In genomic region chr16:3305109-3306068, GRCh38 we compare ENCODE assay signal across 1 cellular context.
TF ChIP-seq lines count a peak whose summit lies in the region.

Gene TIGD7, minus strand, starts transcription at chr16:3305430. Its CDS starts 4,816 bp downstream, at chr16:3300614.
Gene ZNF75A, plus strand, starts transcription at chr16:3305497. Its CDS starts 2,932 bp downstream, at chr16:3308429.

TF ChIP-seq in K562, 482 proteins besides CTCF, POLR2A, EP300 and RAD21 (continued from another document and continues in another):
- TF ChIP-seq MGA (IDR thresholded peaks at IDR 0.05) (peak; percentile 99), ZNF347 (CRISPR knock-in tag; IDR thresholded peaks at IDR 0.05; ENCODE audit: low read depth) (no peak), NR1H2 (CRISPR knock-in tag; IDR thresholded peaks at IDR 0.05) (peak; percentile 32; the same call in 1 of the 2 replicates), RUNX1 (IDR thresholded peaks at IDR 0.05; ENCODE audit: low read depth) (no peak), DDX20 (tag; IDR thresholded peaks at IDR 0.05; ENCODE audit: low read depth) (no peak), POLR2H (tag; IDR thresholded peaks at IDR 0.05; ENCODE audit: low read depth) (peak; percentile 84), ZBTB17 (CRISPR knock-in tag; IDR thresholded peaks at IDR 0.05) (peak; percentile 30; the same call in 1 of the 2 replicates), RAD51 (IDR thresholded peaks at IDR 0.05; ENCODE audit: borderline replicate concordance, low read depth) (no peak), STAT6 (CRISPR knock-in tag; IDR thresholded peaks at IDR 0.05) (no peak), SNIP1 (IDR thresholded peaks at IDR 0.05; ENCODE audit: low read depth) (no peak), BDP1 (IDR thresholded peaks at IDR 0.05; ENCODE audit: insufficient read depth, insufficient read length) (no peak), ZNF830 (CRISPR knock-in tag; IDR thresholded peaks at IDR 0.05) (no peak), ZKSCAN8 (CRISPR knock-in tag; IDR thresholded peaks at IDR 0.05) (no peak), WHSC1 (IDR thresholded peaks at IDR 0.05; ENCODE audit: low read length) (no peak), ZBED1 (IDR thresholded peaks at IDR 0.05) (no peak), ZC3H11A (IDR thresholded peaks at IDR 0.05; ENCODE audit: low read depth, low read length) (no peak), ZFP30 (CRISPR knock-in tag; IDR thresholded peaks at IDR 0.05; ENCODE audit: borderline replicate concordance) (no peak), SETDB1 (IDR thresholded peaks at IDR 0.05; ENCODE audit: low read length) (no peak), GTF2F1 (IDR thresholded peaks at IDR 0.05; ENCODE audit: low read depth, low read length) (0 out of 2 replicates have a peak, but pooled peaks have one; percentile 11), SMARCB1 (IDR thresholded peaks at IDR 0.05; ENCODE audit: insufficient read length, low read depth) (no peak)
- TF ChIP-seq, protein P1, sequence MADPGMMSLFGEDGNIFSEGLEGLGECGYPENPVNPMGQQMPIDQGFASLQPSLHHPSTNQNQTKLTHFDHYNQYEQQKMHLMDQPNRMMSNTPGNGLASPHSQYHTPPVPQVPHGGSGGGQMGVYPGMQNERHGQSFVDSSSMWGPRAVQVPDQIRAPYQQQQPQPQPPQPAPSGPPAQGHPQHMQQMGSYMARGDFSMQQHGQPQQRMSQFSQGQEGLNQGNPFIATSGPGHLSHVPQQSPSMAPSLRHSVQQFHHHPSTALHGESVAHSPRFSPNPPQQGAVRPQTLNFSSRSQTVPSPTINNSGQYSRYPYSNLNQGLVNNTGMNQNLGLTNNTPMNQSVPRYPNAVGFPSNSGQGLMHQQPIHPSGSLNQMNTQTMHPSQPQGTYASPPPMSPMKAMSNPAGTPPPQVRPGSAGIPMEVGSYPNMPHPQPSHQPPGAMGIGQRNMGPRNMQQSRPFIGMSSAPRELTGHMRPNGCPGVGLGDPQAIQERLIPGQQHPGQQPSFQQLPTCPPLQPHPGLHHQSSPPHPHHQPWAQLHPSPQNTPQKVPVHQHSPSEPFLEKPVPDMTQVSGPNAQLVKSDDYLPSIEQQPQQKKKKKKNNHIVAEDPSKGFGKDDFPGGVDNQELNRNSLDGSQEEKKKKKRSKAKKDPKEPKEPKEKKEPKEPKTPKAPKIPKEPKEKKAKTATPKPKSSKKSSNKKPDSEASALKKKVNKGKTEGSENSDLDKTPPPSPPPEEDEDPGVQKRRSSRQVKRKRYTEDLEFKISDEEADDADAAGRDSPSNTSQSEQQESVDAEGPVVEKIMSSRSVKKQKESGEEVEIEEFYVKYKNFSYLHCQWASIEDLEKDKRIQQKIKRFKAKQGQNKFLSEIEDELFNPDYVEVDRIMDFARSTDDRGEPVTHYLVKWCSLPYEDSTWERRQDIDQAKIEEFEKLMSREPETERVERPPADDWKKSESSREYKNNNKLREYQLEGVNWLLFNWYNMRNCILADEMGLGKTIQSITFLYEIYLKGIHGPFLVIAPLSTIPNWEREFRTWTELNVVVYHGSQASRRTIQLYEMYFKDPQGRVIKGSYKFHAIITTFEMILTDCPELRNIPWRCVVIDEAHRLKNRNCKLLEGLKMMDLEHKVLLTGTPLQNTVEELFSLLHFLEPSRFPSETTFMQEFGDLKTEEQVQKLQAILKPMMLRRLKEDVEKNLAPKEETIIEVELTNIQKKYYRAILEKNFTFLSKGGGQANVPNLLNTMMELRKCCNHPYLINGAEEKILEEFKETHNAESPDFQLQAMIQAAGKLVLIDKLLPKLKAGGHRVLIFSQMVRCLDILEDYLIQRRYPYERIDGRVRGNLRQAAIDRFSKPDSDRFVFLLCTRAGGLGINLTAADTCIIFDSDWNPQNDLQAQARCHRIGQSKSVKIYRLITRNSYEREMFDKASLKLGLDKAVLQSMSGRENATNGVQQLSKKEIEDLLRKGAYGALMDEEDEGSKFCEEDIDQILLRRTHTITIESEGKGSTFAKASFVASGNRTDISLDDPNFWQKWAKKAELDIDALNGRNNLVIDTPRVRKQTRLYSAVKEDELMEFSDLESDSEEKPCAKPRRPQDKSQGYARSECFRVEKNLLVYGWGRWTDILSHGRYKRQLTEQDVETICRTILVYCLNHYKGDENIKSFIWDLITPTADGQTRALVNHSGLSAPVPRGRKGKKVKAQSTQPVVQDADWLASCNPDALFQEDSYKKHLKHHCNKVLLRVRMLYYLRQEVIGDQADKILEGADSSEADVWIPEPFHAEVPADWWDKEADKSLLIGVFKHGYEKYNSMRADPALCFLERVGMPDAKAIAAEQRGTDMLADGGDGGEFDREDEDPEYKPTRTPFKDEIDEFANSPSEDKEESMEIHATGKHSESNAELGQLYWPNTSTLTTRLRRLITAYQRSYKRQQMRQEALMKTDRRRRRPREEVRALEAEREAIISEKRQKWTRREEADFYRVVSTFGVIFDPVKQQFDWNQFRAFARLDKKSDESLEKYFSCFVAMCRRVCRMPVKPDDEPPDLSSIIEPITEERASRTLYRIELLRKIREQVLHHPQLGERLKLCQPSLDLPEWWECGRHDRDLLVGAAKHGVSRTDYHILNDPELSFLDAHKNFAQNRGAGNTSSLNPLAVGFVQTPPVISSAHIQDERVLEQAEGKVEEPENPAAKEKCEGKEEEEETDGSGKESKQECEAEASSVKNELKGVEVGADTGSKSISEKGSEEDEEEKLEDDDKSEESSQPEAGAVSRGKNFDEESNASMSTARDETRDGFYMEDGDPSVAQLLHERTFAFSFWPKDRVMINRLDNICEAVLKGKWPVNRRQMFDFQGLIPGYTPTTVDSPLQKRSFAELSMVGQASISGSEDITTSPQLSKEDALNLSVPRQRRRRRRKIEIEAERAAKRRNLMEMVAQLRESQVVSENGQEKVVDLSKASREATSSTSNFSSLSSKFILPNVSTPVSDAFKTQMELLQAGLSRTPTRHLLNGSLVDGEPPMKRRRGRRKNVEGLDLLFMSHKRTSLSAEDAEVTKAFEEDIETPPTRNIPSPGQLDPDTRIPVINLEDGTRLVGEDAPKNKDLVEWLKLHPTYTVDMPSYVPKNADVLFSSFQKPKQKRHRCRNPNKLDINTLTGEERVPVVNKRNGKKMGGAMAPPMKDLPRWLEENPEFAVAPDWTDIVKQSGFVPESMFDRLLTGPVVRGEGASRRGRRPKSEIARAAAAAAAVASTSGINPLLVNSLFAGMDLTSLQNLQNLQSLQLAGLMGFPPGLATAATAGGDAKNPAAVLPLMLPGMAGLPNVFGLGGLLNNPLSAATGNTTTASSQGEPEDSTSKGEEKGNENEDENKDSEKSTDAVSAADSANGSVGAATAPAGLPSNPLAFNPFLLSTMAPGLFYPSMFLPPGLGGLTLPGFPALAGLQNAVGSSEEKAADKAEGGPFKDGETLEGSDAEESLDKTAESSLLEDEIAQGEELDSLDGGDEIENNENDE (IDR thresholded peaks at IDR 0.05; ENCODE audit: low read depth, low read length), result no peak
